ENCODE assay signal across 13 cellular contexts in the genomic region with DNA sequence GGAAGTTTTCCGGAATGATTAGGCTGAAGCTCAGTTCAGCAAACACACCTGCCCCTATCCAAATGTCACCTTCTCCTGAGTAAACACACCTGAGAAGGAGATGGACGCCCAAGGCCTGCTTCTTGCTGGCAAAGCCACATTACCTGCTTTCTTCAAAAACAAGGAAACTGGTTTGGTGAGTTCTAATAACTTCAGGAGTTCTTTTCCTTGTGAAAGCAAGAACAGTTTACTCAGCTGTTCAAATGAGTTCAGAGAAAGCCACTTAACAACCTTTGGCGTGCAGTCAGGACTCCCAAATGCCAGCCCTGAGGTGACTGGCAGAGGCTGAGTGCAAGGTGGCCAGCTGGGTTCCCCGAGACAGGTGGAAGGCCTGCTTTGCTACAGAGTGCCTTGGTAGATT.
DNase-seq lines count a peak whose midpoint lies in the region; ATAC-seq and TF ChIP-seq lines count a peak whose summit lies in the region.
"Had no signal": no experiment of that assay in that cellular context is flagged by ENCODE, and none has a peak within 500 bp of the region (broad histone marks: within the 10 kb centered on the region; RNA-seq: fewer than 3 reads in every experiment).

No MANE protein-coding gene starts in this region.

- CTCF ChIA-PET in MCF 10A (lab: Yijun Ruan, JAX), result interaction anchor here (1.3 to 1.4 kb wide), 2 partner anchors 28 to 567 kb away, joined by 3 to 4 read pairs; no protein-coding TSS in a partner anchor

- H3K4me1 ChIP-seq in breast epithelium (peaks cover 0 to 7% of the 10 kb centered on the region in 2 donors), upper lobe of right lung (peaks cover 10% of the 10 kb centered on the region)

- peaks cover 10% of the 10 kb centered on the region for H3K9me3 Mint-ChIP-seq in MCF 10A (ENCODE audit: unreplicated experiment)
- H3K9me3 Mint-ChIP-seq in nephron progenitor cell, result peaks cover 20% of the 10 kb centered on the region

- H3K9me3 ChIP-seq in breast epithelium (no peaks in the 10 kb centered on the region), upper lobe of right lung (no peaks in the 10 kb centered on the region)

- no TSS peak for BruUV-seq in MCF 10A (replicated peaks; lab: Mats Ljungman, UMichigan)

- ATAC-seq in upper lobe of right lung, result peak; percentile 85
- ATAC-seq: left cardiac atrium had no signal

- H3K27me3 Mint-ChIP-seq in MCF 10A (ENCODE audit: insufficient read depth, unreplicated experiment) (no peaks in the 10 kb centered on the region), nephron progenitor cell (ENCODE audit: low read depth, poor library complexity) (peaks cover 6% of the 10 kb centered on the region)

- H3K27ac ChIP-seq in breast epithelium, result peak overlapping the region; percentile 54 to 74
- no peak overlapping the region for H3K27ac ChIP-seq in upper lobe of right lung

- no peak overlapping the region for H3K4me3 ChIP-seq in breast epithelium
- no peak overlapping the region for H3K4me3 ChIP-seq in upper lobe of right lung

- H3K27me3 ChIP-seq in breast epithelium (no peaks in the 10 kb centered on the region), upper lobe of right lung (no peaks in the 10 kb centered on the region)

- POLR2A ChIA-PET in MCF 10A (lab: Yijun Ruan, JAX), result no interaction called here

- H3K27ac Mint-ChIP-seq in MCF 10A (ENCODE audit: low read depth, unreplicated experiment), result no peak overlapping the region
- no peak overlapping the region for H3K27ac Mint-ChIP-seq in nephron progenitor cell

- H3K36me3 Mint-ChIP-seq in MCF 10A (ENCODE audit: insufficient read depth, unreplicated experiment), result no peaks in the 10 kb centered on the region
- H3K36me3 Mint-ChIP-seq in nephron progenitor cell (ENCODE audit: low read depth), result peaks cover 97% of the 10 kb centered on the region

- intact Hi-C loops in breast epithelium (cut with DNase I; ENCODE audit: low total_unique reads), result no loop called here
- intact Hi-C loops in MCF 10A (cut with micrococcal nuclease), result no loop called here
- intact Hi-C loops in upper lobe of right lung (cut with DNase I), result no loop called here

- TF ChIP-seq CTCF in breast epithelium (IDR thresholded peaks at IDR 0.05) (no peak), MCF 10A (IDR thresholded peaks at IDR 0.05; ENCODE audit: unreplicated experiment) (no peak), upper lobe of right lung (IDR thresholded peaks at IDR 0.05) (no peak), nephron progenitor cell (IDR thresholded peaks at IDR 0.05) (no peak)

- H3K4me3 Mint-ChIP-seq in MCF 10A (ENCODE audit: unreplicated experiment) (no peak overlapping the region), nephron progenitor cell (no peak overlapping the region)

- no peaks in the 10 kb centered on the region for H3K36me3 ChIP-seq in breast epithelium
- H3K36me3 ChIP-seq in upper lobe of right lung, result no peaks in the 10 kb centered on the region

- no peaks in the 10 kb centered on the region for H3K4me1 Mint-ChIP-seq in MCF 10A (ENCODE audit: insufficient read depth, unreplicated experiment)
- peaks cover 26% of the 10 kb centered on the region for H3K4me1 Mint-ChIP-seq in nephron progenitor cell

- TF ChIP-seq POLR2A in breast epithelium (IDR thresholded peaks at IDR 0.05), result no peak

- DNase-seq in breast epithelium (ENCODE audit: low spot score in 2 of 2) (peak; percentile 90), MCF 10A (ENCODE audit: unreplicated experiment) (no peak), NCI-H526 treated with DMSO at 0.1 percent for 48 hours (lab: John Stamatoyannopoulos, UW) (peak; percentile 40), left kidney (ENCODE audit: low read depth, low spot score) (peak; percentile 62), upper lobe of right lung (peak; percentile 86), ecto neural progenitor cell (ENCODE audit: low spot score) (no peak), A172 (ENCODE audit: low spot score) (no peak), nephron progenitor cell (no peak)
- DNase-seq: activated gamma-delta T cell; DND-41; left cardiac atrium; stimulated activated CD4-positive, alpha-beta T cell treated with anti-CD3 and anti-CD28 coated beads, Interleukin-15, amount 100 ng/mL, for 24 hours; T-helper 2 cell had no signal

Comparison
In these comparisons a context has a peak if more than half of its experiments do, and no peak if none do; other contexts are left out.
1. DNase-seq: peak in breast epithelium (2 of 2), NCI-H526 treated with DMSO at 0.1 percent for 48 hours (single experiment), left kidney (single experiment) and upper lobe of right lung (single experiment); none in MCF 10A (single experiment), ecto neural progenitor cell (single experiment), A172 (single experiment) and nephron progenitor cell (single experiment).